In the genomic region with DNA sequence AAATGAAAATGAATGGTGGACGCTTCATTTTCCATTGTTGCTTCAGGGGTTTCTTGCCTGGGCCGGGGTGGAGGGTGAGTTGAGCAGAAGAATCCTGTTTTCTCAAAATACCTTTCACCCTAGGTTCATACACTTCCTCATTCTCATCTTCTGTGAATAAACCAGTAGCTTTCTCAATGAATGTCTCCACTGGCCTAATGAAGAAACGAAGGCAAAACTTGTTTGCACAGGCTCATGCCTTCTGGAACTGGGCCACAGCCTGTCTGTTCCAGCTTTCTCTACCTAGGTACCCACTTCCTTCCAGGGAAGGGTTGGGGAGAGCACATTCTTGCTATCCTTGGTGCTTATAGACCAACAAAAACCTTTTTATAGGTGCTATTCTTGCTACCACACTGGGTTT, we compare ENCODE assay signal across 1 cellular context.
TF ChIP-seq lines count a peak whose summit lies in the region.

No MANE protein-coding gene starts in this region.

TF ChIP-seq in IMR-90, 13 proteins besides CTCF, POLR2A, EP300 and RAD21:
- TF ChIP-seq CHD1 (IDR thresholded peaks at IDR 0.05; ENCODE audit: low read depth, low read length): no peak
- TF ChIP-seq MXI1 (IDR thresholded peaks at IDR 0.05; ENCODE audit: borderline replicate concordance, low read depth, low read length): no peak
- TF ChIP-seq MAFK (IDR thresholded peaks at IDR 0.05; ENCODE audit: low read depth, low read length): no peak
- TF ChIP-seq BHLHE40 (IDR thresholded peaks at IDR 0.05; ENCODE audit: low read depth, low read length): no peak
- TF ChIP-seq CEBPB (IDR thresholded peaks at IDR 0.05; ENCODE audit: low read depth, low read length): no peak
- TF ChIP-seq FOS (IDR thresholded peaks at IDR 0.05; ENCODE audit: low read depth, low read length): no peak
- TF ChIP-seq, protein P1, sequence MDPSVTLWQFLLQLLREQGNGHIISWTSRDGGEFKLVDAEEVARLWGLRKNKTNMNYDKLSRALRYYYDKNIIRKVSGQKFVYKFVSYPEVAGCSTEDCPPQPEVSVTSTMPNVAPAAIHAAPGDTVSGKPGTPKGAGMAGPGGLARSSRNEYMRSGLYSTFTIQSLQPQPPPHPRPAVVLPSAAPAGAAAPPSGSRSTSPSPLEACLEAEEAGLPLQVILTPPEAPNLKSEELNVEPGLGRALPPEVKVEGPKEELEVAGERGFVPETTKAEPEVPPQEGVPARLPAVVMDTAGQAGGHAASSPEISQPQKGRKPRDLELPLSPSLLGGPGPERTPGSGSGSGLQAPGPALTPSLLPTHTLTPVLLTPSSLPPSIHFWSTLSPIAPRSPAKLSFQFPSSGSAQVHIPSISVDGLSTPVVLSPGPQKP (IDR thresholded peaks at IDR 0.05; ENCODE audit: borderline replicate concordance, low read depth, low read length): no peak
- TF ChIP-seq MAZ (IDR thresholded peaks at IDR 0.05; ENCODE audit: borderline replicate concordance, low read depth, low read length): no peak
- TF ChIP-seq, protein P2, sequence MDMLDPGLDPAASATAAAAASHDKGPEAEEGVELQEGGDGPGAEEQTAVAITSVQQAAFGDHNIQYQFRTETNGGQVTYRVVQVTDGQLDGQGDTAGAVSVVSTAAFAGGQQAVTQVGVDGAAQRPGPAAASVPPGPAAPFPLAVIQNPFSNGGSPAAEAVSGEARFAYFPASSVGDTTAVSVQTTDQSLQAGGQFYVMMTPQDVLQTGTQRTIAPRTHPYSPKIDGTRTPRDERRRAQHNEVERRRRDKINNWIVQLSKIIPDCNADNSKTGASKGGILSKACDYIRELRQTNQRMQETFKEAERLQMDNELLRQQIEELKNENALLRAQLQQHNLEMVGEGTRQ (IDR thresholded peaks at IDR 0.05; ENCODE audit: low read depth, low read length): no peak
- no peak for TF ChIP-seq NFE2L2 (IDR thresholded peaks at IDR 0.05; ENCODE audit: low read depth, low read length)
- TF ChIP-seq SMC3 (IDR thresholded peaks at IDR 0.05; ENCODE audit: low read depth, low read length): no peak
- TF ChIP-seq RFX5 (IDR thresholded peaks at IDR 0.05; ENCODE audit: low read depth, low read length): no peak
- TF ChIP-seq RCOR1 (IDR thresholded peaks at IDR 0.05; ENCODE audit: insufficient replicate concordance, low read length): no peak
